Comparison of ENCODE assay signal across 9 cellular contexts in genomic region chr4:89316931-89317366, GRCh38. TPM values are rescaled to one million over a fixed set of nuclear protein-coding genes. Genes with fewer than 3 reads are reported as not detected.
DNase-seq lines count a peak whose midpoint lies in the region; ATAC-seq, FAIRE-seq and TF ChIP-seq lines count a peak whose summit lies in the region.
"Had no signal": no experiment of that assay in that cellular context is flagged by ENCODE, and none has a peak within 500 bp of the region (broad histone marks: within the 10 kb centered on the region; RNA-seq: fewer than 3 reads in every experiment).

No MANE protein-coding gene starts in this region.

- peak; percentile 93 for FAIRE-seq in endothelial cell of umbilical vein (lab: Jason Lieb, UNC)
- FAIRE-seq: colon had no signal

- in situ Hi-C loops in transverse colon (cut with MboI; ENCODE audit: low pct_ligation_motif_present in 1 of 4, low pct_unique_long_range_greater_than_20kb in 1 of 4, low sequenced_read_pairs in 3 of 4): no loop called here

- no peaks in the 10 kb centered on the region for H3K9me1 ChIP-seq in endothelial cell of umbilical vein (replicated peaks; ENCODE audit: control insufficient read depth, extremely low read depth, insufficient read depth, low read length)

- intact Hi-C loops in heart left ventricle (cut with DNase I): loop anchor here in 2 of 10 donors (5.0 to 10.0 kb wide), 2 partner anchors 95 to 118 kb away; no protein-coding TSS in a partner anchor
- intact Hi-C loops in left ventricle myocardium inferior (cut with micrococcal nuclease): no loop called here
- intact Hi-C loops in OCI-LY7 (cut with micrococcal nuclease; ENCODE audit: unreplicated experiment): loop anchor here (1.0 kb wide), 1 partner anchor 23 kb away; no protein-coding TSS in a partner anchor
- intact Hi-C loops in endothelial cell of umbilical vein (cut with micrococcal nuclease): loop anchor here (1.0 kb wide), 1 partner anchor 9 kb away; no protein-coding TSS in a partner anchor
- intact Hi-C loops in transverse colon (cut with DNase I; ENCODE audit: low total_unique reads): no loop called here
- intact Hi-C loops in sciatic nerve (cut with DNase I): no loop called here

- peaks cover 0 to 34% (median 8%) of the 10 kb centered on the region in 12 donors for H3K4me1 ChIP-seq in heart left ventricle
- peaks cover 16% of the 10 kb centered on the region for H3K4me1 ChIP-seq in left ventricle myocardium inferior
- H3K4me1 ChIP-seq in OCI-LY7 (ENCODE audit: insufficient read depth, low read length, poor library complexity, severe bottlenecking): peaks cover 50% of the 10 kb centered on the region
- peaks cover 18% of the 10 kb centered on the region for H3K4me1 ChIP-seq in endothelial cell of umbilical vein (ENCODE audit: control insufficient read depth, extremely low read depth, insufficient read depth, low read length)
- peaks cover 0 to 26% (median 11%) of the 10 kb centered on the region in 4 donors for H3K4me1 ChIP-seq in transverse colon
- peaks cover 7% of the 10 kb centered on the region; the same call in 1 of the 2 replicates for H3K4me1 ChIP-seq in SJCRH30

- H3K9me3 ChIP-seq in heart left ventricle: no peaks in the 10 kb centered on the region
- no peaks in the 10 kb centered on the region for H3K9me3 ChIP-seq in left ventricle myocardium inferior (replicated peaks)
- H3K9me3 ChIP-seq in OCI-LY7 (ENCODE audit: low read length): no peaks in the 10 kb centered on the region
- H3K9me3 ChIP-seq in endothelial cell of umbilical vein (replicated peaks; ENCODE audit: control insufficient read depth, insufficient read depth, low read length): no peaks in the 10 kb centered on the region
- H3K9me3 ChIP-seq in transverse colon: no peaks in the 10 kb centered on the region
- H3K9me3 ChIP-seq in SJCRH30 (replicated peaks): no peaks in the 10 kb centered on the region

- DNase-seq in heart left ventricle (no peak), left ventricle myocardium inferior (no peak), OCI-LY7 (ENCODE audit: low spot score) (peak; percentile 68), endothelial cell of umbilical vein (ENCODE audit: low read depth, low spot score) (peak; percentile 90), transverse colon (no peak), sciatic nerve (ENCODE audit: low spot score) (no peak), kidney glomerular epithelial cell (lab: John Stamatoyannopoulos, UW) (no peak), SJCRH30 (no peak)

- H3K36me3 ChIP-seq in heart left ventricle: no peaks in the 10 kb centered on the region
- H3K36me3 ChIP-seq in left ventricle myocardium inferior: no peaks in the 10 kb centered on the region
- H3K36me3 ChIP-seq in OCI-LY7 (ENCODE audit: insufficient read depth, low read length): no peaks in the 10 kb centered on the region
- H3K36me3 ChIP-seq in endothelial cell of umbilical vein (ENCODE audit: control insufficient read depth in 2 of 2, extremely low read depth in 1 of 2, insufficient read depth in 2 of 2, low read length in 2 of 2): no peaks in the 10 kb centered on the region
- no peaks in the 10 kb centered on the region for H3K36me3 ChIP-seq in transverse colon
- no peaks in the 10 kb centered on the region for H3K36me3 ChIP-seq in SJCRH30

- H3K9me2 ChIP-seq in OCI-LY7 (ENCODE audit: insufficient read depth, low read length): no peaks in the 10 kb centered on the region

- peak overlapping the region; percentile 93 for H2AFZ ChIP-seq in OCI-LY7 (ENCODE audit: low read length)
- H2AFZ ChIP-seq in endothelial cell of umbilical vein (ENCODE audit: low read depth, low read length): peak overlapping the region; percentile 73

- H4K20me1 ChIP-seq in OCI-LY7 (ENCODE audit: insufficient read depth, low read length) (no peaks in the 10 kb centered on the region), endothelial cell of umbilical vein (replicated peaks; ENCODE audit: control insufficient read depth, extremely low read depth, insufficient read depth, low read length) (no peaks in the 10 kb centered on the region)

- dilution Hi-C loops in endothelial cell of umbilical vein (cut with MboI; ENCODE audit: extremely low pct_ligation_motif_present, low sequenced_read_pairs): no loop called here

- H3K27me3 ChIP-seq in heart left ventricle: no peaks in the 10 kb centered on the region
- no peaks in the 10 kb centered on the region for H3K27me3 ChIP-seq in left ventricle myocardium inferior (ENCODE audit: low read depth)
- H3K27me3 ChIP-seq in endothelial cell of umbilical vein (ENCODE audit: control insufficient read depth in 2 of 2, insufficient read depth in 2 of 2, low read length in 2 of 2): no peaks in the 10 kb centered on the region
- no peaks in the 10 kb centered on the region for H3K27me3 ChIP-seq in transverse colon
- no peaks in the 10 kb centered on the region for H3K27me3 ChIP-seq in SJCRH30

- H3K27ac ChIP-seq in heart left ventricle: peak overlapping the region in 1 of 12 donors; percentile 76
- H3K27ac ChIP-seq in left ventricle myocardium inferior (replicated peaks): no peak overlapping the region
- H3K27ac ChIP-seq in OCI-LY7 (ENCODE audit: low read depth, low read length, poor library complexity, severe bottlenecking): peak overlapping the region; percentile 73
- peak overlapping the region; percentile 91 for H3K27ac ChIP-seq in endothelial cell of umbilical vein (ENCODE audit: insufficient read depth, low read depth, low read length)
- H3K27ac ChIP-seq in transverse colon: peak overlapping the region in 3 of 4 donors; percentile 4 to 47 (median 44)
- no peak overlapping the region for H3K27ac ChIP-seq in SJCRH30

- H3K4me3 ChIP-seq in heart left ventricle (no peak overlapping the region), left ventricle myocardium inferior (no peak overlapping the region), OCI-LY7 (ENCODE audit: low read depth, low read length, poor library complexity, severe bottlenecking) (peak overlapping the region; percentile 48), endothelial cell of umbilical vein (replicated peaks in 1 of 3; ENCODE audit: insufficient read depth in 1 of 3, low read depth in 1 of 3, low read length in 3 of 3) (no peak overlapping the region), transverse colon (no peak overlapping the region), SJCRH30 (no peak overlapping the region)

- peak overlapping the region; percentile 71 for H3K4me2 ChIP-seq in OCI-LY7 (ENCODE audit: low read length)
- peak overlapping the region; percentile 65 for H3K4me2 ChIP-seq in endothelial cell of umbilical vein (ENCODE audit: insufficient read depth, low read length)

- H3K79me2 ChIP-seq in OCI-LY7 (ENCODE audit: insufficient read depth, low read depth, low read length) (no peaks in the 10 kb centered on the region), endothelial cell of umbilical vein (ENCODE audit: control insufficient read depth, insufficient read depth, low read length) (no peaks in the 10 kb centered on the region)

- peak in 3 of 4 donors; percentile 22 to 46 (median 24) for ATAC-seq in heart left ventricle
- no peak for ATAC-seq in sciatic nerve

- POLR2A ChIA-PET in OCI-LY7 (lab: Charles Lee) (interaction anchor here (0.6 to 4.0 kb wide), 6 partner anchors 9 to 1043 kb away, joined by 3 to 69 read pairs (median 12); partner anchors contain the start of gene GPRIN3), endothelial cell of umbilical vein (lab: Charles Lee) (no interaction called here)

- H3K9ac ChIP-seq in endothelial cell of umbilical vein (replicated peaks; ENCODE audit: extremely low read depth, insufficient read depth, low read length): peak overlapping the region; percentile 64

- CTCF ChIA-PET in OCI-LY7 (lab: Charles Lee; ENCODE audit: unreplicated experiment): interaction anchor here (1.0 to 1.2 kb wide), 2 partner anchors 9 to 17 kb away, joined by 4 to 5 read pairs; partner anchors contain the start of gene GPRIN3
- CTCF ChIA-PET in endothelial cell of umbilical vein (lab: Charles Lee): interaction anchor here (1.0 to 2.3 kb wide), 3 partner anchors 9 to 62 kb away, joined by 3 to 8 read pairs (median 5); partner anchors contain the start of gene GPRIN3

- TF ChIP-seq POLR2A in heart left ventricle (IDR thresholded peaks at IDR 0.05): no peak
- peak; percentile 43 for TF ChIP-seq POLR2A in endothelial cell of umbilical vein (IDR thresholded peaks at IDR 0.05; ENCODE audit: low read depth, low read length)
- no peak for TF ChIP-seq POLR2A in transverse colon (IDR thresholded peaks at IDR 0.05)

- no peak for TF ChIP-seq EP300 in transverse colon (IDR thresholded peaks at IDR 0.05; ENCODE audit: low read depth)

- BruUV-seq in OCI-LY7 (replicated peaks; lab: Mats Ljungman, UMichigan): no TSS peak
- BruUV-seq in endothelial cell of umbilical vein (replicated peaks; lab: Mats Ljungman, UMichigan): no TSS peak

- TF ChIP-seq CTCF in heart left ventricle (IDR thresholded peaks at IDR 0.05) (no peak), left ventricle myocardium inferior (IDR thresholded peaks at IDR 0.05; ENCODE audit: borderline replicate concordance) (no peak), OCI-LY7 (conservative IDR thresholded peaks at IDR 0.05; ENCODE audit: low read length) (no peak), endothelial cell of umbilical vein (IDR thresholded peaks at IDR 0.05; ENCODE audit: extremely low read depth in 1 of 2, insufficient read depth in 1 of 2, low read depth in 1 of 2, low read length in 2 of 2) (no peak), transverse colon (IDR thresholded peaks at IDR 0.05) (no peak)

- WGBS in heart left ventricle, 4 donors: 48 to 57% (median 51%) methylated on average over 3 of the region's 3 CpGs
- 19 to 34% methylated on average over 3 of the region's 3 CpGs for WGBS in transverse colon (ENCODE audit: low coverage in 1 of 2), 2 donors

TF ChIP-seq in endothelial cell of umbilical vein, 7 proteins besides CTCF, POLR2A, EP300 and RAD21 (continues in another document):
- TF ChIP-seq GATA2 (IDR thresholded peaks at IDR 0.05; ENCODE audit: insufficient read depth, insufficient read length, low read depth, low read length) (no peak), FOS (IDR thresholded peaks at IDR 0.05; ENCODE audit: borderline replicate concordance, insufficient read depth, low read length) (peak; percentile 53)

RNA-seq across cellular contexts. Expression of gene GPRIN3, which starts 9.3 kb away (rescaled TPM):
- 10 to 100 TPM in 7 of 9 donors, 1 to 10 TPM in 2; 6.3 to 16.5 (median 13.8) TPM for total RNA-seq in heart left ventricle
- 1 to 10 TPM; 2.4 to 4.4 TPM for polyA plus RNA-seq in heart left ventricle
- total RNA-seq in left ventricle myocardium inferior: 9.0 TPM
- 3.6 and 4.6 TPM in 2 replicates for total RNA-seq in OCI-LY7 (2014; rRNA removed; shearing (Covaris generic))
- total RNA-seq in OCI-LY7 (2022): 9.3 and 9.9 TPM in 2 replicates
- total RNA-seq in endothelial cell of umbilical vein: 2.2 and 2.4 TPM in 2 replicates
- polyA plus RNA-seq in endothelial cell of umbilical vein: 0.16 and 0.17 TPM in 2 replicates
- polyA plus RNA-seq in endothelial cell of umbilical vein (2011; cell fraction: cytosol; rRNA removed): 0.18 and 0.22 TPM in 2 replicates
- polyA plus RNA-seq in endothelial cell of umbilical vein (2011; cell fraction: nucleus; rRNA removed): 0.56 and 0.70 TPM in 2 replicates
- polyA plus RNA-seq in endothelial cell of umbilical vein (2012): 0.20 and 0.43 TPM in 2 replicates
- polyA minus RNA-seq in endothelial cell of umbilical vein: 1.6 and 2.1 TPM in 2 replicates
- polyA minus RNA-seq in endothelial cell of umbilical vein (2011; cell fraction: cytosol; rRNA and poly(A)+ RNA removed): not detected
- 1.5 and 2.6 TPM in 2 replicates for polyA minus RNA-seq in endothelial cell of umbilical vein (2011; cell fraction: nucleus; rRNA and poly(A)+ RNA removed)
- 10 to 100 TPM; 10.1 to 21.4 (median 12.8) TPM for total RNA-seq in transverse colon
- 7.0 TPM for total RNA-seq in sciatic nerve
- total RNA-seq in SJCRH30 (2014; rRNA removed; shearing (Covaris generic)): 0.08 and 0.12 TPM in 2 replicates

Comparison
In these comparisons a context has a peak if more than half of its experiments do, and no peak if none do; other contexts are left out.
1. DNase-seq: peak in OCI-LY7 (single experiment) and endothelial cell of umbilical vein (single experiment); none in heart left ventricle (0 of 5), left ventricle myocardium inferior (single experiment), transverse colon (single experiment), sciatic nerve (single experiment), kidney glomerular epithelial cell (single experiment) and SJCRH30 (0 of 2).
2. H3K27ac ChIP-seq: peak in OCI-LY7 (single experiment), endothelial cell of umbilical vein (single experiment) and transverse colon (3 of 4); none in left ventricle myocardium inferior (single experiment) and SJCRH30 (single experiment).
3. intact Hi-C loops: an anchor here in OCI-LY7 (1.0 kb wide) and endothelial cell of umbilical vein (1.0 kb wide); none called in left ventricle myocardium inferior, transverse colon and sciatic nerve.